Comparison of ENCODE assay signal across 8 cellular contexts in genomic region chr15:78872155-78872971, GRCh38. TPM values are rescaled to one million over a fixed set of nuclear protein-coding genes. Genes with fewer than 3 reads are reported as not detected.
DNase-seq lines count a peak whose midpoint lies in the region; ATAC-seq and TF ChIP-seq lines count a peak whose summit lies in the region.

Gene MORF4L1, plus strand, starts transcription at chr15:78872890. Its CDS starts 128 bp downstream, at chr15:78873018.

- intact Hi-C loops in Right ventricle myocardium inferior (cut with DNase I) (loop anchor here (5.0 kb wide), 1 partner anchor 60 kb away; the partner anchor contains the start of gene ADAMTS7), ovary (cut with DNase I) (loop anchor here in 2 of 4 donors (5.0 to 10.0 kb wide), 2 partner anchors 60 to 118 kb away; partner anchors contain the start of gene ADAMTS7 (in 1 of the 2))

- H3K4me3 ChIP-seq in GM12864 (ENCODE audit: low read depth, low read length) = peak within 1 kb of the TSS; percentile 80
- H3K4me3 ChIP-seq in ovary = peak within 1 kb of the TSS; percentile 100
- peak within 1 kb of the TSS; percentile 100 for H3K4me3 ChIP-seq in thoracic aorta

- 4% methylated on average over 38 to 51 of the region's 52 CpGs for WGBS in ovary, 3 donors

- H3K27me3 ChIP-seq in ovary (no peaks in the 10 kb centered on the region), thoracic aorta (replicated peaks; ENCODE audit: insufficient read depth) (no peaks in the 10 kb centered on the region)

- H3K4me1 ChIP-seq in ovary (ENCODE audit: insufficient read depth) = peaks cover 2% of the 10 kb centered on the region
- H3K4me1 ChIP-seq in thoracic aorta (ENCODE audit: control insufficient read depth in 1 of 2, low read depth in 2 of 2) = peaks cover 22 to 33% of the 10 kb centered on the region in 2 donors

- H3K27ac Mint-ChIP-seq in activated naive CD8-positive, alpha-beta T cell treated with anti-CD3 and anti-CD28 coated beads, Interleukin-2, amount 50 U/mL, for 24 hours = peak within 1 kb of the TSS; percentile 100

- peaks cover 42% of the 10 kb centered on the region for H3K4me1 Mint-ChIP-seq in activated naive CD8-positive, alpha-beta T cell treated with anti-CD3 and anti-CD28 coated beads, Interleukin-2, amount 50 U/mL, for 24 hours

- H3K9me3 Mint-ChIP-seq in activated naive CD8-positive, alpha-beta T cell treated with anti-CD3 and anti-CD28 coated beads, Interleukin-2, amount 50 U/mL, for 24 hours = no peaks in the 10 kb centered on the region

- DNase-seq in GM12864 (ENCODE audit: low read depth) (peak; percentile 71), NCI-H1436 treated with DMSO at 0.1 percent for 48 hours (lab: John Stamatoyannopoulos, UW) (peak; percentile 84), T follicular helper cell (ENCODE audit: low read depth) (peak; percentile 94), Right ventricle myocardium inferior (ENCODE audit: missing footprints) (peak; percentile 99), ovary (peak; percentile 95 to 98 (median 96)), thoracic aorta (ENCODE audit: low spot score) (peak; percentile 88)
- peak; percentile 96 for DNase-seq in activated naive CD8-positive, alpha-beta T cell treated with anti-CD3 and anti-CD28 coated beads, Interleukin-2, amount 50 U/mL, for 24 hours

- no peak for TF ChIP-seq CTCF in GM12864 (IDR thresholded peaks at IDR 0.05; ENCODE audit: low read depth, low read length, missing control alignments)
- no peak for TF ChIP-seq CTCF in ovary (IDR thresholded peaks at IDR 0.05)
- no peak for TF ChIP-seq CTCF in thoracic aorta (IDR thresholded peaks at IDR 0.05)

- peak within 1 kb of the TSS; percentile 94 for H3K4me3 Mint-ChIP-seq in activated naive CD8-positive, alpha-beta T cell treated with anti-CD3 and anti-CD28 coated beads, Interleukin-2, amount 50 U/mL, for 24 hours

- TF ChIP-seq EP300 in ovary (IDR thresholded peaks at IDR 0.05) = no peak

- H3K36me3 Mint-ChIP-seq in activated naive CD8-positive, alpha-beta T cell treated with anti-CD3 and anti-CD28 coated beads, Interleukin-2, amount 50 U/mL, for 24 hours (ENCODE audit: low read depth) = peaks cover 25% of the 10 kb centered on the region

- TF ChIP-seq POLR2A in ovary (IDR thresholded peaks at IDR 0.05) = peak; percentile 71

- ATAC-seq in HG02852 (IDR thresholded peaks at IDR 0.05; ENCODE audit: unreplicated experiment) (peak; percentile 80), Right ventricle myocardium inferior (peak; percentile 98), thoracic aorta (ENCODE audit: insufficient number of reproducible peaks, low FRiP score, low read depth) (peak; percentile 78)
- peak; percentile 88 for ATAC-seq in activated naive CD8-positive, alpha-beta T cell treated with anti-CD3 and anti-CD28 coated beads, Interleukin-2, amount 50 U/mL, for 24 hours

- peak within 1 kb of the TSS; percentile 98 to 99 for H3K27ac ChIP-seq in ovary
- peak within 1 kb of the TSS; percentile 100 for H3K27ac ChIP-seq in thoracic aorta

- H3K9me3 ChIP-seq in ovary = no peaks in the 10 kb centered on the region
- no peaks in the 10 kb centered on the region for H3K9me3 ChIP-seq in thoracic aorta

- H3K36me3 ChIP-seq in ovary (no peaks in the 10 kb centered on the region), thoracic aorta (no peaks in the 10 kb centered on the region)

- H3K27me3 Mint-ChIP-seq in activated naive CD8-positive, alpha-beta T cell treated with anti-CD3 and anti-CD28 coated beads, Interleukin-2, amount 50 U/mL, for 24 hours = peaks cover 3% of the 10 kb centered on the region

RNA-seq across cellular contexts. Expression of gene MORF4L1, which starts in this region (rescaled TPM):
- 333 TPM for total RNA-seq in Right ventricle myocardium inferior
- total RNA-seq in ovary = 100 to 1,000 TPM; 210 to 393 (median 346) TPM
- 100 to 1,000 TPM; 303 to 772 TPM for polyA plus RNA-seq in ovary
- total RNA-seq in thoracic aorta = 100 to 1,000 TPM; 330 to 355 TPM

Comparison
In these comparisons a context has a peak if more than half of its experiments do, and no peak if none do; other contexts are left out.
1. Peak in every context shown above with its lines: DNase-seq, ATAC-seq, H3K4me3 ChIP-seq and H3K27ac ChIP-seq.